Comparison of ENCODE assay signal across 25 cellular contexts in genomic region chr6:82111114-82111513, GRCh38.
"Had no signal": no experiment of that assay in that cellular context is flagged by ENCODE, and none has a peak within 500 bp of the region (broad histone marks: within the 10 kb centered on the region; RNA-seq: fewer than 3 reads in every experiment).

No MANE protein-coding gene starts in this region.

- DNase-seq: naive thymus-derived CD8-positive, alpha-beta T cell; nephron progenitor cell; nucleus accumbens; pancreas; right cardiac atrium; right lobe of liver; sigmoid colon; small intestine; stimulated activated CD4-positive, alpha-beta T cell treated with anti-CD3 and anti-CD28 coated beads, Interleukin-15, amount 100 ng/mL, for 24 hours; stimulated activated CD4-positive, alpha-beta T cell treated with anti-CD3 and anti-CD28 coated beads, Interleukin-2, amount 100 ng/mL, for 24 hours; stimulated activated CD4-positive, alpha-beta T cell treated with anti-CD3 and anti-CD28 coated beads, Interleukin-2, amount 100 ng/mL, for 48 hours; stimulated activated CD4-positive, alpha-beta T cell treated with anti-CD3 and anti-CD28 coated beads, Interleukin-4, amount 100 ng/mL, for 24 hours; stimulated activated naive B cell treated with anti-CD40 and anti-IgM and Interleukin-4, amounts not matched to agents 10 μg/mL and 1 μg/mL and 100 μg/mL, for 72 hours; stimulated activated naive CD4-positive, alpha-beta T cell treated with Interleukin-2 at 50 U/mL for 16 hours; stomach; thyroid gland; trophoblast cell; upper lobe of left lung; uterus had no signal

- H3K36me3 ChIP-seq: neutrophil, pancreas, prostate gland, right lobe of liver, sigmoid colon, stomach, thoracic aorta, thyroid gland, tibial nerve, upper lobe of left lung, uterus had no signal

- H3K4me3 ChIP-seq: pancreas, prostate gland, right lobe of liver, sigmoid colon, stomach, thoracic aorta, thyroid gland, tibial nerve, upper lobe of left lung, uterus had no signal

- H3K27ac ChIP-seq: neutrophil, pancreas, prostate gland, right lobe of liver, sigmoid colon, stomach, thoracic aorta, thyroid gland, tibial nerve, upper lobe of left lung, uterus had no signal

- H3K4me1 ChIP-seq: pancreas, prostate gland, right lobe of liver, sigmoid colon, stomach, thyroid gland, tibial nerve, upper lobe of left lung, uterus had no signal

- ATAC-seq: naive thymus-derived CD8-positive, alpha-beta T cell; natural killer cell treated with Interleukin-12 subunit alpha and Interleukin-12 subunit beta and Interleukin-15 and Interleukin-18, amount 100 ng/mL, for 72 hours; pancreas; right cardiac atrium; right lobe of liver; stimulated activated effector memory CD8-positive, alpha-beta T cell treated with anti-CD3 and anti-CD28 coated beads, Interleukin-12 subunit alpha, Interleukin-12 subunit beta, amount 100 ng/mL, for 72 hours; stimulated activated naive B cell treated with anti-CD40 and anti-IgM and Interleukin-4, amounts not matched to agents 10 μg/mL and 1 μg/mL and 100 μg/mL, for 72 hours had no signal

- H3K27me3 ChIP-seq: neutrophil, pancreas, right lobe of liver, sigmoid colon, stomach, thyroid gland, tibial nerve, upper lobe of left lung, uterus had no signal

- H3K9me3 ChIP-seq: neutrophil, pancreas, thoracic aorta, thyroid gland had no signal
